ENCODE assay signal across 12 cellular contexts in the genomic region with DNA sequence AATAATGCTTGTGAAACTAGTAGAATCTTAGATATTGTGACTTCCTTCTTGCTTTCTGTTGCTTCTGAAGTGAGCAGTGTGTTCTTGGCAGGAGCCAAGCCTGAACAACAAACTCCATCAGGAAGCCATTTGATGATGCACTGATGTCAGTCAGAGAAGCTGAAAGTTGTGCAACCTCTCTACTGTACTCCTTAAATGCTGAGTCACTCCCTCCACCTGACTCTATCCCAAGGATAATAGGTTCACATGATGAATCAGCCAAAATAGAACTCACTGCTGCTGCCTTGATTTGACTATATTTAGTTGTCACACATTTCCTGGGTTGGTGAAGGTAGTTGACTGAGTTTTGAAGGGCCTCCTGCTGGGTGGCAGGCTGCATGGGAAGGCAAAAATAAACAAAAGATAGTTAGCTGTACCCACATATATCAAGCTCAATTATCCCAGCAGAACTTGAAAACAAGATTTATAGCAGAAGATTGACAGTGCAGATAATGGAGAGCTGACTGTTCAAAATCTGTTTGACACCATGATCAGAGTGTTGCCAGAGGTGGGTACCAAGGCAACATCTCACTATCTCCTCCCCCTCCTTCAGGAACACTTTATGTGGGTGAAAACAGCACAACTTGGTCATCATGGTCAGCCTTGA.
DNase-seq lines count a peak whose midpoint lies in the region; ATAC-seq and TF ChIP-seq lines count a peak whose summit lies in the region.
"Had no signal": no experiment of that assay in that cellular context is flagged by ENCODE, and none has a peak within 500 bp of the region (broad histone marks: within the 10 kb centered on the region; RNA-seq: fewer than 3 reads in every experiment).

No MANE protein-coding gene starts in this region.

- DNase-seq in AG08396 (ENCODE audit: low spot score), result peak; percentile 7
- DNase-seq in HT-29 (ENCODE audit: low spot score), result peak; percentile 14
- DNase-seq in amniotic epithelial cell (ENCODE audit: low read depth), result peak; percentile 96
- peak; percentile 23 for DNase-seq in hepatocyte (ENCODE audit: low spot score)
- DNase-seq in NCI-H2081 treated with DMSO at 0.1 percent for 48 hours (lab: John Stamatoyannopoulos, UW), result no peak
- DNase-seq: activated CD4-positive, CD25-positive, alpha-beta regulatory T cell; activated naive CD4-positive, alpha-beta T cell; KG1; left lung had no signal

- ATAC-seq in HG03108 (IDR thresholded peaks at IDR 0.05; ENCODE audit: unreplicated experiment) (no peak), HG02571 (IDR thresholded peaks at IDR 0.05; ENCODE audit: unreplicated experiment) (no peak), GM19463 (IDR thresholded peaks at IDR 0.05; ENCODE audit: unreplicated experiment) (no peak)
- ATAC-seq: left lung had no signal

- H4K20me1 ChIP-seq in hepatocyte (ENCODE audit: insufficient read depth, poor library complexity, severe bottlenecking), result no peaks in the 10 kb centered on the region

- H3K27me3 ChIP-seq in hepatocyte, result no peaks in the 10 kb centered on the region
- H3K27me3 ChIP-seq: left lung had no signal

- H3K36me3 ChIP-seq in hepatocyte (replicated peaks; ENCODE audit: insufficient read depth, low read depth), result no peaks in the 10 kb centered on the region
- H3K36me3 ChIP-seq: left lung had no signal

- no peaks in the 10 kb centered on the region for H3K9me2 ChIP-seq in hepatocyte (replicated peaks; ENCODE audit: insufficient read depth)

- H3K79me2 ChIP-seq in hepatocyte, result no peaks in the 10 kb centered on the region

- no peak for TF ChIP-seq CTCF in hepatocyte (IDR thresholded peaks at IDR 0.05; ENCODE audit: poor library complexity)

- H3K4me3 ChIP-seq in hepatocyte, result no peak overlapping the region
- H3K4me3 ChIP-seq: left lung had no signal

- H3K4me2 ChIP-seq in hepatocyte, result no peak overlapping the region

- no peaks in the 10 kb centered on the region for H3K9me3 ChIP-seq in hepatocyte (ENCODE audit: low read depth)

- no peak overlapping the region for H2AFZ ChIP-seq in hepatocyte

- no peak overlapping the region for H3K27ac ChIP-seq in hepatocyte
- H3K27ac ChIP-seq: left lung had no signal

- H3K4me1 ChIP-seq in hepatocyte (ENCODE audit: insufficient read depth), result no peaks in the 10 kb centered on the region
- H3K4me1 ChIP-seq: left lung had no signal
